18 cellular contexts compared by ENCODE assay signal in the genomic region with DNA sequence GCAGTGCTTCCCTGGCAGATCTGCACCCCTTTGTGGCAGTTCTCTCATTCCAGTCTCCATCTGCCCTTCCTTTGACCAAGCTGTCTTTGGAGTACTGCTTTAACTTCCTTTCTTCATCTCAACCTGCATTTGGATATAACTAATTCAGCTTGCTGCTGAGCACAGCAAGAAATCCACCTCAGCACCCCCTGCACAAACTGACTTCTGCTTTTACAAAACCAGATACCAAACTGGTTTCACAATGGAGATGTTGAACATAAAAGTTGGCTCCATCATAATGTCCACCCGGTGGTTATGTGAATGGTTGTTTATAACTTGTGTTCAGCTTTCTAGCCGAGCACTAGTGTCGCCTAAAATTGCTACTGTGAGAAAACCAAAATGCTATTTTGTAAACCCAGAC.
"Had no signal": no experiment of that assay in that cellular context is flagged by ENCODE, and none has a peak within 500 bp of the region (broad histone marks: within the 10 kb centered on the region; RNA-seq: fewer than 3 reads in every experiment).

No MANE protein-coding gene starts in this region.

- H3K27ac ChIP-seq: pancreas, thyroid gland, upper lobe of right lung, VCaP had no signal

- H3K27me3 ChIP-seq: pancreas, thyroid gland, upper lobe of right lung had no signal

- H3K4me1 ChIP-seq: pancreas, thyroid gland, upper lobe of right lung had no signal

- H3K36me3 ChIP-seq: pancreas, thyroid gland, upper lobe of right lung had no signal

- DNase-seq: activated CD4-positive, alpha-beta memory T cell treated with anti-CD3 and anti-CD28 coated beads, Interleukin-2, amount 10 ng/mL, durations not matched to agents 7 days and 5 days; activated CD4-positive, alpha-beta T cell treated with anti-CD3 and anti-CD28 coated beads, Interleukin-2, amount 10 ng/mL, durations not matched to agents 24 days and 14 days; activated CD8-positive, alpha-beta memory T cell treated with anti-CD3 and anti-CD28 coated beads, Interleukin-2, amount 10 ng/mL, durations not matched to agents 7 days and 5 days; activated gamma-delta T cell; activated naive CD4-positive, alpha-beta T cell treated with anti-CD3 and anti-CD28 coated beads, Interleukin-2, amount 50 U/mL, for 16 hours; activated T-cell treated with anti-CD3 and anti-CD28 coated beads for 4 hours; aorta; foreskin melanocyte; hippocampal formation; left cardiac atrium; mesenchymal stem cell; pancreas; right cardiac atrium; stimulated activated CD4-positive, alpha-beta T cell treated with anti-CD3 and anti-CD28 coated beads, Interleukin-1b, Interleukin-23, amount 100 ng/mL, for 48 hours; substantia nigra; thyroid gland; upper lobe of right lung had no signal

- H3K9me3 ChIP-seq: pancreas, thyroid gland, upper lobe of right lung had no signal

- H3K4me3 ChIP-seq: pancreas, thyroid gland, upper lobe of right lung had no signal
